Comparison of ENCODE assay signal across 11 cellular contexts in the genomic region with DNA sequence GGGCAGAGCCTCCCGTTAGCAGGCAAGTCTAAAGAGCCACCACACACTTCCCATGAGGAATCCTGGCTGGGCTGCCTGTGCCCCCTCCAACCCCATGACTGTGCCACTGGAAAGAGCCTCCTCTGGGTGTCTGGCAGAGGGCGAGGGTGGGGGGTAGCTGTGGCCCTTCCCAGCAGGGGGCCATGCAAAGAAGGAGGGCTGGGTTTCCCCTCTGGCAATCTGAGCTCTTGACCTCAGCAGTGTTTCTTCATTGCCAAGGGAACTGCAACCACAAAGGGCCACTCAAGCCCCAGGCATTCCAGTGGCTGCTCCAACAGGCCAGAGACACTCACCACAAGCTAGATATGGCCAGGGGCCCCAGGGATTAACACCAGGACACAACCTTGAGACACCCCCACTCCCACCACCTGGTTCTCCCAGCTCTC. TPM values are rescaled to one million over a fixed set of nuclear protein-coding genes. Genes with fewer than 3 reads are reported as not detected.
DNase-seq lines count a peak whose midpoint lies in the region; ATAC-seq and TF ChIP-seq lines count a peak whose summit lies in the region.
"Had no signal": no experiment of that assay in that cellular context is flagged by ENCODE, and none has a peak within 500 bp of the region (broad histone marks: within the 10 kb centered on the region; RNA-seq: fewer than 3 reads in every experiment).

No MANE protein-coding gene starts in this region.

- no peak for TF ChIP-seq EP300 in esophagus muscularis mucosa (IDR thresholded peaks at IDR 0.05)
- no peak for TF ChIP-seq EP300 in sigmoid colon (IDR thresholded peaks at IDR 0.05)

- H3K27ac ChIP-seq in esophagus muscularis mucosa (replicated peaks in 1 of 4) (peak overlapping the region; percentile 92 to 95 (median 93)), sigmoid colon (peak overlapping the region; percentile 81 to 96 (median 90))

- peak; percentile 76 for DNase-seq in GM10266 (ENCODE audit: extremely low spot score)
- DNase-seq in NCI-H69 (lab: John Stamatoyannopoulos, UW) = peak; percentile 5
- DNase-seq in esophagus muscularis mucosa (ENCODE audit: extremely low spot score) = no peak
- no peak for DNase-seq in sigmoid colon
- DNase-seq in activated gamma-delta T cell treated with Interleukin-2 at 50 U/mL for 16 hours = no peak
- DNase-seq in NCI-H345 treated with DMSO at 0.1 percent for 48 hours (lab: John Stamatoyannopoulos, UW; ENCODE audit: unreplicated experiment) = no peak
- no peak for DNase-seq in NCI-H774 (lab: John Stamatoyannopoulos, UW)
- DNase-seq: T-helper 17 cell had no signal

- intact Hi-C loops in esophagus muscularis mucosa (cut with DNase I) (no loop called here), sigmoid colon (cut with DNase I) (no loop called here)

- ATAC-seq in GM18867 (IDR thresholded peaks at IDR 0.05; ENCODE audit: unreplicated experiment) = no peak
- ATAC-seq: T-helper 17 cell had no signal

- no peak for TF ChIP-seq CTCF in GM10266 (IDR thresholded peaks at IDR 0.05; ENCODE audit: control insufficient read depth, insufficient read depth, low read depth, missing control alignments)
- no peak for TF ChIP-seq CTCF in esophagus muscularis mucosa (IDR thresholded peaks at IDR 0.05)
- TF ChIP-seq CTCF in sigmoid colon (IDR thresholded peaks at IDR 0.05) = no peak

- H3K4me1 ChIP-seq in esophagus muscularis mucosa = peaks cover 36 to 70% (median 62%) of the 10 kb centered on the region in 4 donors
- H3K4me1 ChIP-seq in sigmoid colon = peaks cover 0 to 52% (median 48%) of the 10 kb centered on the region in 4 donors
- H3K4me1 ChIP-seq: HAP-1 had no signal

- H3K27me3 ChIP-seq in esophagus muscularis mucosa = peaks cover 0 to 3% (median 0%) of the 10 kb centered on the region in 4 donors
- H3K27me3 ChIP-seq in sigmoid colon = no peaks in the 10 kb centered on the region

- H3K36me3 ChIP-seq in esophagus muscularis mucosa (peaks cover 3 to 27% (median 18%) of the 10 kb centered on the region in 4 donors), sigmoid colon (peaks cover 0 to 6% (median under 1%) of the 10 kb centered on the region in 4 donors)
- H3K36me3 ChIP-seq: HAP-1 had no signal

- H3K4me3 ChIP-seq in esophagus muscularis mucosa (no peak overlapping the region), sigmoid colon (no peak overlapping the region)
- H3K4me3 ChIP-seq: HAP-1 had no signal

- TF ChIP-seq POLR2A in esophagus muscularis mucosa (IDR thresholded peaks at IDR 0.05; ENCODE audit: low read depth) (no peak), sigmoid colon (IDR thresholded peaks at IDR 0.05) (no peak)

- 60% methylated on average over 1 of the region's 2 CpGs for WGBS in esophagus muscularis mucosa
- 65 to 74% methylated on average over 2 of the region's 2 CpGs for WGBS in sigmoid colon, 2 donors

- H3K9me3 ChIP-seq in esophagus muscularis mucosa (no peaks in the 10 kb centered on the region), sigmoid colon (no peaks in the 10 kb centered on the region)
- H3K9me3 ChIP-seq: HAP-1 had no signal

RNA-seq across cellular contexts. Expression of a gene that starts 1.7 kb away (rescaled TPM):
- 10 to 100 TPM; 36.4 to 64.9 (median 55.4) TPM for total RNA-seq in esophagus muscularis mucosa
- 10 to 100 TPM; 10.9 to 31.2 (median 16.3) TPM for total RNA-seq in sigmoid colon
- polyA plus RNA-seq in sigmoid colon = 1 to 10 TPM; 1.2 to 5.5 (median 1.8) TPM

RNA-seq across cellular contexts. Expression of a gene that starts 7.2 kb away (rescaled TPM):
- 100 to 1,000 TPM in 1 of 4 donors, 10 to 100 TPM in 3; 83.1 to 101 (median 95.5) TPM for total RNA-seq in esophagus muscularis mucosa
- 100 to 1,000 TPM in 1 of 4 donors, 10 to 100 TPM in 3; 71.7 to 121 (median 82.8) TPM for total RNA-seq in sigmoid colon
- 100 to 1,000 TPM; 193 to 219 (median 214) TPM for polyA plus RNA-seq in sigmoid colon

RNA-seq across cellular contexts. Expression of a gene that starts 8.3 kb away (rescaled TPM):
- total RNA-seq in esophagus muscularis mucosa = 10 to 100 TPM; 22.0 to 29.7 (median 26.8) TPM
- total RNA-seq in sigmoid colon = 10 to 100 TPM; 21.8 to 25.5 (median 23.0) TPM
- polyA plus RNA-seq in sigmoid colon = 100 to 1,000 TPM in 1 of 3 donors, 10 to 100 TPM in 2; 53.4 to 163 (median 67.9) TPM

RNA-seq across cellular contexts. Expression of a gene that starts 8.3 kb away (rescaled TPM):
- under 1 TPM in 1 of 4 donors, not detected in 3; 0.52 TPM for total RNA-seq in esophagus muscularis mucosa
- total RNA-seq in sigmoid colon = not detected
- polyA plus RNA-seq in sigmoid colon = under 1 TPM in 2 of 3 donors, not detected in 1; 0.19 to 0.60 TPM
- total RNA-seq: glomerular endothelial cell, T-helper 17 cell had no signal

RNA-seq across cellular contexts. Expression of a gene that starts 34.0 kb away (rescaled TPM):
- under 1 TPM in 3 of 4 donors, not detected in 1; 0.23 to 0.42 (median 0.33) TPM for total RNA-seq in esophagus muscularis mucosa
- 1 to 10 TPM in 1 of 4 donors, under 1 TPM in 2, not detected in 1; 0.16 to 2.5 (median 0.55) TPM for total RNA-seq in sigmoid colon
- 10 to 100 TPM; 10.8 to 48.4 (median 13.2) TPM for polyA plus RNA-seq in sigmoid colon

Comparison
In these comparisons a context has a peak if more than half of its experiments do, and no peak if none do; other contexts are left out.
1. DNase-seq: peak in GM10266 (single experiment) and NCI-H69 (single experiment); none in esophagus muscularis mucosa (single experiment), sigmoid colon (single experiment), activated gamma-delta T cell treated with Interleukin-2 at 50 U/mL for 16 hours (single experiment), NCI-H345 treated with DMSO at 0.1 percent for 48 hours (single experiment) and NCI-H774 (single experiment).